1 cellular context compared by ENCODE assay signal in the genomic region with DNA sequence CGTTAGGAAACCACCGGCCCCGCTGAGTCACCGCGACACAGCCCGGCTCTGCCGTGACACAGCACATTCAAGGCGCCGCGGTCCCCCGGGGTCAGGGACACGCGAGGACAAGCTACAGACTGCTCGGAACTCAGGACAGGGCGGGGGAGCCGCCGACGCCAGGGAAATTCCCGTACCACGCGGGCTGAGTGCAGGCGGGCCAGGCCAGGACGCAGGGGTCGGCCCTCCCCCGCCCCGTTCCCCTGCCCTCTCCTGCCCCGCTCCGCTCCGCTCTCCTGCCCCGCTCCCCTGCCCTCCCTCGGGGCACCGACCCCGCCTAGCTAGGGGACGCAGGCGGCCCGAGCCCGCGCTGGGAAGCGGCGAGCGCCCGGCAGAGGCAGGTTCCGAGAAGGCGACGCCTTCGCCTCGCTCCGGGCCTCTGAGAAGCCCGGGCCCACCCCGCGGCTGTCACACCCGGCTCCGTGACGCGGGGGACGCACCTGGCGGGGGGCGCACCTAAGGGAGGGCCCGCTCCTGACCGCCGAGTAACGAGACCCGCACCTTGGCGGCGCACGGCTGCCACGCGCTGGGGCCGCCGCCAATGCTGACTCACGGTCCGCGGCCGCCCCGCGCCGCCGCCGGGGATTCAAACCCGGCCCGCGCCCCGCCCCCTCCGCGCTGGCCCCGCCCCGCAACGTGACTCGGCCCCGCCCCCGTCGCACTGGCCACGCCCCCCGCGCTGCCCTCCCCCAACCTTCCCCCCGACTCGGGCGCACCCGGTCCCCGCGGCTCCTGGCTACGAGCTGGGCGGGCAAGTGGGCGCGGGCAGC.
TF ChIP-seq lines count a peak whose summit lies in the region.

No MANE protein-coding gene starts in this region.

TF ChIP-seq in SK-N-SH, 30 proteins besides CTCF, POLR2A, EP300 and RAD21 (continued from another document):
- TF ChIP-seq, protein P1, sequence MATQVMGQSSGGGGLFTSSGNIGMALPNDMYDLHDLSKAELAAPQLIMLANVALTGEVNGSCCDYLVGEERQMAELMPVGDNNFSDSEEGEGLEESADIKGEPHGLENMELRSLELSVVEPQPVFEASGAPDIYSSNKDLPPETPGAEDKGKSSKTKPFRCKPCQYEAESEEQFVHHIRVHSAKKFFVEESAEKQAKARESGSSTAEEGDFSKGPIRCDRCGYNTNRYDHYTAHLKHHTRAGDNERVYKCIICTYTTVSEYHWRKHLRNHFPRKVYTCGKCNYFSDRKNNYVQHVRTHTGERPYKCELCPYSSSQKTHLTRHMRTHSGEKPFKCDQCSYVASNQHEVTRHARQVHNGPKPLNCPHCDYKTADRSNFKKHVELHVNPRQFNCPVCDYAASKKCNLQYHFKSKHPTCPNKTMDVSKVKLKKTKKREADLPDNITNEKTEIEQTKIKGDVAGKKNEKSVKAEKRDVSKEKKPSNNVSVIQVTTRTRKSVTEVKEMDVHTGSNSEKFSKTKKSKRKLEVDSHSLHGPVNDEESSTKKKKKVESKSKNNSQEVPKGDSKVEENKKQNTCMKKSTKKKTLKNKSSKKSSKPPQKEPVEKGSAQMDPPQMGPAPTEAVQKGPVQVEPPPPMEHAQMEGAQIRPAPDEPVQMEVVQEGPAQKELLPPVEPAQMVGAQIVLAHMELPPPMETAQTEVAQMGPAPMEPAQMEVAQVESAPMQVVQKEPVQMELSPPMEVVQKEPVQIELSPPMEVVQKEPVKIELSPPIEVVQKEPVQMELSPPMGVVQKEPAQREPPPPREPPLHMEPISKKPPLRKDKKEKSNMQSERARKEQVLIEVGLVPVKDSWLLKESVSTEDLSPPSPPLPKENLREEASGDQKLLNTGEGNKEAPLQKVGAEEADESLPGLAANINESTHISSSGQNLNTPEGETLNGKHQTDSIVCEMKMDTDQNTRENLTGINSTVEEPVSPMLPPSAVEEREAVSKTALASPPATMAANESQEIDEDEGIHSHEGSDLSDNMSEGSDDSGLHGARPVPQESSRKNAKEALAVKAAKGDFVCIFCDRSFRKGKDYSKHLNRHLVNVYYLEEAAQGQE (IDR thresholded peaks at IDR 0.05; ENCODE audit: low read depth, low read length): no peak
- TF ChIP-seq MXI1 (IDR thresholded peaks at IDR 0.05; ENCODE audit: low read depth, low read length) (peak; percentile 85), JUND (IDR thresholded peaks at IDR 0.05) (no peak), EZH2phosphoT487 (IDR thresholded peaks at IDR 0.05; ENCODE audit: borderline replicate concordance, low read depth) (no peak), YY1 (IDR thresholded peaks at IDR 0.05; ENCODE audit: low read depth) (no peak), RXRA (IDR thresholded peaks at IDR 0.05; ENCODE audit: borderline replicate concordance, low read depth) (no peak), FOXJ3 (CRISPR knock-in tag; IDR thresholded peaks at IDR 0.05) (no peak), GABPA (IDR thresholded peaks at IDR 0.05; ENCODE audit: low read depth) (no peak), CHD2 (IDR thresholded peaks at IDR 0.05; ENCODE audit: low read length, partially characterized antibody) (no peak), MEF2A (IDR thresholded peaks at IDR 0.05; ENCODE audit: borderline replicate concordance, low read depth) (no peak), SIN3A (IDR thresholded peaks at IDR 0.05; ENCODE audit: borderline replicate concordance, low read depth, low read length) (0 out of 2 replicates have a peak, but pooled peaks have one; percentile 42), RFX5 (IDR thresholded peaks at IDR 0.05; ENCODE audit: low read length) (no peak), TEAD4 (IDR thresholded peaks at IDR 0.05; ENCODE audit: borderline replicate concordance, insufficient read depth) (no peak), RCOR1 (IDR thresholded peaks at IDR 0.05; ENCODE audit: low read length) (no peak), TCF12 (IDR thresholded peaks at IDR 0.05) (no peak), GATA2 (CRISPR knock-in tag; IDR thresholded peaks at IDR 0.05) (no peak), NRF1 (IDR thresholded peaks at IDR 0.05; ENCODE audit: low read depth, low read length) (no peak), FOXM1 (IDR thresholded peaks at IDR 0.05; ENCODE audit: low read depth) (no peak), ELF1 (IDR thresholded peaks at IDR 0.05) (no peak), TAF1 (IDR thresholded peaks at IDR 0.05; ENCODE audit: borderline replicate concordance, low read depth, low read length) (peak; percentile 11; the same call in 1 of the 2 replicates)
- TF ChIP-seq, protein P2, sequence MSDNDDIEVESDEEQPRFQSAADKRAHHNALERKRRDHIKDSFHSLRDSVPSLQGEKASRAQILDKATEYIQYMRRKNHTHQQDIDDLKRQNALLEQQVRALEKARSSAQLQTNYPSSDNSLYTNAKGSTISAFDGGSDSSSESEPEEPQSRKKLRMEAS (IDR thresholded peaks at IDR 0.05; ENCODE audit: low read depth): peak; percentile 59
- TF ChIP-seq, protein P3, sequence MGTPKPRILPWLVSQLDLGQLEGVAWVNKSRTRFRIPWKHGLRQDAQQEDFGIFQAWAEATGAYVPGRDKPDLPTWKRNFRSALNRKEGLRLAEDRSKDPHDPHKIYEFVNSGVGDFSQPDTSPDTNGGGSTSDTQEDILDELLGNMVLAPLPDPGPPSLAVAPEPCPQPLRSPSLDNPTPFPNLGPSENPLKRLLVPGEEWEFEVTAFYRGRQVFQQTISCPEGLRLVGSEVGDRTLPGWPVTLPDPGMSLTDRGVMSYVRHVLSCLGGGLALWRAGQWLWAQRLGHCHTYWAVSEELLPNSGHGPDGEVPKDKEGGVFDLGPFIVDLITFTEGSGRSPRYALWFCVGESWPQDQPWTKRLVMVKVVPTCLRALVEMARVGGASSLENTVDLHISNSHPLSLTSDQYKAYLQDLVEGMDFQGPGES (IDR thresholded peaks at IDR 0.05; ENCODE audit: low read depth, low read length): no peak
- TF ChIP-seq, protein P4, sequence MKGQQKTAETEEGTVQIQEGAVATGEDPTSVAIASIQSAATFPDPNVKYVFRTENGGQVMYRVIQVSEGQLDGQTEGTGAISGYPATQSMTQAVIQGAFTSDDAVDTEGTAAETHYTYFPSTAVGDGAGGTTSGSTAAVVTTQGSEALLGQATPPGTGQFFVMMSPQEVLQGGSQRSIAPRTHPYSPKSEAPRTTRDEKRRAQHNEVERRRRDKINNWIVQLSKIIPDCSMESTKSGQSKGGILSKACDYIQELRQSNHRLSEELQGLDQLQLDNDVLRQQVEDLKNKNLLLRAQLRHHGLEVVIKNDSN (IDR thresholded peaks at IDR 0.05; ENCODE audit: borderline replicate concordance, low read depth): no peak
- TF ChIP-seq, protein P5, sequence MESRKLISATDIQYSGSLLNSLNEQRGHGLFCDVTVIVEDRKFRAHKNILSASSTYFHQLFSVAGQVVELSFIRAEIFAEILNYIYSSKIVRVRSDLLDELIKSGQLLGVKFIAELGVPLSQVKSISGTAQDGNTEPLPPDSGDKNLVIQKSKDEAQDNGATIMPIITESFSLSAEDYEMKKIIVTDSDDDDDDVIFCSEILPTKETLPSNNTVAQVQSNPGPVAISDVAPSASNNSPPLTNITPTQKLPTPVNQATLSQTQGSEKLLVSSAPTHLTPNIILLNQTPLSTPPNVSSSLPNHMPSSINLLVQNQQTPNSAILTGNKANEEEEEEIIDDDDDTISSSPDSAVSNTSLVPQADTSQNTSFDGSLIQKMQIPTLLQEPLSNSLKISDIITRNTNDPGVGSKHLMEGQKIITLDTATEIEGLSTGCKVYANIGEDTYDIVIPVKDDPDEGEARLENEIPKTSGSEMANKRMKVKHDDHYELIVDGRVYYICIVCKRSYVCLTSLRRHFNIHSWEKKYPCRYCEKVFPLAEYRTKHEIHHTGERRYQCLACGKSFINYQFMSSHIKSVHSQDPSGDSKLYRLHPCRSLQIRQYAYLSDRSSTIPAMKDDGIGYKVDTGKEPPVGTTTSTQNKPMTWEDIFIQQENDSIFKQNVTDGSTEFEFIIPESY (IDR thresholded peaks at IDR 0.05; ENCODE audit: borderline replicate concordance, low read depth): no peak
- TF ChIP-seq, protein P6, sequence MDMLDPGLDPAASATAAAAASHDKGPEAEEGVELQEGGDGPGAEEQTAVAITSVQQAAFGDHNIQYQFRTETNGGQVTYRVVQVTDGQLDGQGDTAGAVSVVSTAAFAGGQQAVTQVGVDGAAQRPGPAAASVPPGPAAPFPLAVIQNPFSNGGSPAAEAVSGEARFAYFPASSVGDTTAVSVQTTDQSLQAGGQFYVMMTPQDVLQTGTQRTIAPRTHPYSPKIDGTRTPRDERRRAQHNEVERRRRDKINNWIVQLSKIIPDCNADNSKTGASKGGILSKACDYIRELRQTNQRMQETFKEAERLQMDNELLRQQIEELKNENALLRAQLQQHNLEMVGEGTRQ (IDR thresholded peaks at IDR 0.05; ENCODE audit: borderline replicate concordance, low read depth, low read length): no peak
TF ChIP-seq in SK-N-SH: peak in this region for 6.
